In the genomic region with DNA sequence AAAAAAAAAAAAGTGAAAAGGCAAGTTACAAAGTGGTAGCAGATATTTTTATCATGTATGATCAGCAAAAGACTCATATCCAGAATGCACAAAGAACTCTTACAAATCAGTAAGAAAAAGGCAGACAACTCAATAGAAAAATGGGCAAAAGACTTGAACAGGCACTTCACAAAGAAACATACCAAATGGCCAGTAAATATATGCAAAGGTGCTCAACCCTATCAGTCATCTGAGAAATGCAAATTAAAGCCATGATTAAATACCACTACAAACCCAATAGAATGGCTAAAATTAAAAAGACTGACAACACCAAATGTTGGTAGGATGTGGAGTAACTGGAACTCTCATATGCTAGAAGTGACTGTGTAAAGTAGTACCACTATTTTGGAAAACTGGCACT, we compare ENCODE assay signal across 28 cellular contexts.
"Had no signal": no experiment of that assay in that cellular context is flagged by ENCODE, and none has a peak within 500 bp of the region (broad histone marks: within the 10 kb centered on the region; RNA-seq: fewer than 3 reads in every experiment).

No MANE protein-coding gene starts in this region.

- H3K4me1 Mint-ChIP-seq: endodermal cell, naive B cell had no signal

- FAIRE-seq: endometrium, islet of Langerhans, keratinocyte had no signal

- H3K36me3 ChIP-seq: colonic mucosa, esophagus squamous epithelium, heart right ventricle, left lung, lower lobe of right lung had no signal

- H3K27me3 ChIP-seq: colonic mucosa, esophagus squamous epithelium, gastrocnemius medialis, left lung had no signal

- H3K27ac ChIP-seq: colonic mucosa, epithelial cell of prostate, esophagus squamous epithelium, gastrocnemius medialis, heart right ventricle, left lung, lower lobe of right lung had no signal

- H3K27me3 Mint-ChIP-seq: dendritic cell treated with granulocyte-macrophage colony-stimulating factor and Interleukin-4, amounts not matched to agents 40 ng/mL and 50 ng/mL, for 4 days; effector memory CD8-positive, alpha-beta T cell; naive B cell had no signal

- H3K9me3 ChIP-seq: colonic mucosa, esophagus squamous epithelium, gastrocnemius medialis, left lung, lower lobe of right lung, mucosa of descending colon had no signal

- DNase-seq: colonic mucosa; cortex of kidney; effector CD8-positive, alpha-beta T cell; effector memory CD8-positive, alpha-beta T cell; endodermal cell; erythroblast; esophagus squamous epithelium; foreskin fibroblast; foreskin melanocyte; gastrocnemius medialis; glutamatergic neuron; head of caudate nucleus; heart right ventricle; hippocampal formation; left cardiac atrium; left lung; left ventricle myocardium superior; lower lobe of right lung; mesenchymal stem cell; mucosa of descending colon; naive B cell had no signal

- H3K4me3 ChIP-seq: colonic mucosa, esophagus squamous epithelium, gastrocnemius medialis, heart right ventricle, left lung, lower lobe of right lung, mucosa of descending colon had no signal

- H3K9me3 Mint-ChIP-seq: dendritic cell treated with granulocyte-macrophage colony-stimulating factor and Interleukin-4, amounts not matched to agents 40 ng/mL and 50 ng/mL, for 4 days; effector memory CD8-positive, alpha-beta T cell had no signal

- H3K4me1 ChIP-seq: colonic mucosa, esophagus squamous epithelium, gastrocnemius medialis, left lung, lower lobe of right lung had no signal

- H3K4me3 Mint-ChIP-seq: dendritic cell treated with granulocyte-macrophage colony-stimulating factor and Interleukin-4, amounts not matched to agents 40 ng/mL and 50 ng/mL, for 4 days; effector memory CD8-positive, alpha-beta T cell; endodermal cell; mesothelial cell of epicardium; naive B cell had no signal

- ATAC-seq: effector memory CD8-positive, alpha-beta T cell; esophagus mucosa; gastrocnemius medialis; heart right ventricle; left cardiac atrium; left lung; left ventricle myocardium superior; lower lobe of right lung; mucosa of descending colon had no signal

- H3K27ac Mint-ChIP-seq: dendritic cell treated with granulocyte-macrophage colony-stimulating factor and Interleukin-4, amounts not matched to agents 40 ng/mL and 50 ng/mL, for 4 days; effector memory CD8-positive, alpha-beta T cell; endodermal cell; mesothelial cell of epicardium; naive B cell had no signal
